ENCODE assay signal across 8 cellular contexts in genomic region chr19:46466536-46467199, GRCh38. TPM values are rescaled to one million over a fixed set of nuclear protein-coding genes. Genes with fewer than 3 reads are reported as not detected.
A peak's percentile ranks its signal among the peaks of the same experiment; 100 is the strongest.
DNase-seq lines count a peak whose midpoint lies in the region; ATAC-seq and TF ChIP-seq lines count a peak whose summit lies in the region.

No MANE protein-coding gene starts in this region.

- ATAC-seq in HG02885 (IDR thresholded peaks at IDR 0.05; ENCODE audit: poor library complexity, unreplicated experiment) (peak; percentile 63), GM21526 (IDR thresholded peaks at IDR 0.05; ENCODE audit: low FRiP score, unreplicated experiment) (no peak), HG03520 (IDR thresholded peaks at IDR 0.05; ENCODE audit: unreplicated experiment) (no peak)

- TF ChIP-seq CTCF in cardiac fibroblast (IDR thresholded peaks at IDR 0.05; ENCODE audit: low read depth, low read length), result no peak

- peak overlapping the region in 1 of 2 donors; percentile 13 for H3K4me3 ChIP-seq in cardiac fibroblast (replicated peaks in 1 of 2; ENCODE audit: low read depth in 2 of 2, low read length in 2 of 2)

- peak; percentile 69 for DNase-seq in GM04503 (ENCODE audit: low read depth)
- peak; percentile 84 to 92 for DNase-seq in cardiac fibroblast (ENCODE audit: low read depth in 2 of 2)
- peak; percentile 55 for DNase-seq in non-pigmented ciliary epithelial cell (ENCODE audit: low read depth)
- no peak for DNase-seq in hypothalamus (lab: John Stamatoyannopoulos, UW)
- DNase-seq in occipital lobe (lab: John Stamatoyannopoulos, UW), result no peak

RNA-seq across cellular contexts. Expression of gene PNMA8A, which starts 4.7 kb away (rescaled TPM):
- 58.5 TPM for total RNA-seq in occipital lobe

RNA-seq across cellular contexts. Expression of gene PNMA8B, which starts 29.0 kb away (rescaled TPM):
- 17.5 TPM for total RNA-seq in occipital lobe

RNA-seq across cellular contexts. Expression of gene PNMA8C, which starts 37.9 kb away (rescaled TPM):
- 25.3 TPM for total RNA-seq in occipital lobe

RNA-seq across cellular contexts. Expression of gene CCDC8, which starts 53.3 kb away (rescaled TPM):
- total RNA-seq in occipital lobe, result 4.7 TPM

Comparison
In these comparisons a context has a peak if more than half of its experiments do, and no peak if none do; other contexts are left out.
1. DNase-seq: peak in GM04503 (single experiment), cardiac fibroblast (2 of 2) and non-pigmented ciliary epithelial cell (single experiment); none in hypothalamus (0 of 51) and occipital lobe (single experiment).